Comparison of ENCODE assay signal across 1 cellular context in genomic region chr1:150553392-150554085, GRCh38.
A peak's percentile ranks its signal among the peaks of the same experiment; 100 is the strongest.
TF ChIP-seq lines count a peak whose summit lies in the region.

No MANE protein-coding gene starts in this region.

TF ChIP-seq in K562, 482 proteins besides CTCF, POLR2A, EP300 and RAD21:
- TF ChIP-seq POLR2B (IDR thresholded peaks at IDR 0.05; ENCODE audit: low read depth, partially characterized antibody): peak; percentile 32
- TF ChIP-seq POLR2AphosphoS5 (IDR thresholded peaks at IDR 0.05; ENCODE audit: control insufficient read depth, insufficient read depth, low read depth, low read length): 0 out of 2 replicates have a peak, but pooled peaks have one; percentile 22
- peak; percentile 71 for TF ChIP-seq POLR2G (IDR thresholded peaks at IDR 0.05; ENCODE audit: low read depth, low read length)
- TF ChIP-seq SUPT5H (IDR thresholded peaks at IDR 0.05): peak; percentile 54; the same call in 1 of the 2 replicates
- no peak for TF ChIP-seq STAT6 (CRISPR knock-in tag; IDR thresholded peaks at IDR 0.05)
- no peak for TF ChIP-seq ZNF445 (CRISPR knock-in tag; IDR thresholded peaks at IDR 0.05; ENCODE audit: low read depth)
- TF ChIP-seq POLR2AphosphoS2 (IDR thresholded peaks at IDR 0.05; ENCODE audit: low read length): peak; percentile 13; the same call in 1 of the 2 replicates
- TF ChIP-seq RBFOX2 (IDR thresholded peaks at IDR 0.05; ENCODE audit: low read depth, low read length): peak; percentile 70
- no peak for TF ChIP-seq XRCC3 (IDR thresholded peaks at IDR 0.05)
- TF ChIP-seq TEAD4 (IDR thresholded peaks at IDR 0.05; ENCODE audit: low read length): no peak
- TF ChIP-seq TEAD4 (CRISPR knock-in tag; IDR thresholded peaks at IDR 0.05; ENCODE audit: borderline replicate concordance): no peak
- TF ChIP-seq MTA3 (IDR thresholded peaks at IDR 0.05; ENCODE audit: borderline replicate concordance): no peak
